20 cellular contexts compared by ENCODE assay signal in the genomic region with DNA sequence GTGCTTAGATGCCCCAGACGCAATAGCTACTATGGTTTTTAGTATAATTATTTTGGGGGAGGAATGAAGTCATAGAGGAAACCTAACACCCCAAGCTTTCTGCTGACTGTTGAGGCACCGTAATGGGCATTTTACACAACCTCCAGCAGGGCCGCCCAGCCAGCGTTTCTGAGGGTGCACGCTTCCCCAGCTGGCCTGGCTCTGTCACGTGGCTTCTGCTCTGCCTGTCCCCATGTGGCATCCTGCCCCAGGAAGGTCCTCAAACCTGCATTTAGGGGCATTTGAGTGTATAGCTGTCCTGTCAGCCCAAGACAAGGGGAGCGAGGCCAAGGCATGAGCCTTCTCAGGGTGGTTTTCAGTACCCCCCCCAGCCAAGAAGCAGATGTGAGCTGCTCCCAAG. TPM values are rescaled to one million over a fixed set of nuclear protein-coding genes. Genes with fewer than 3 reads are reported as not detected.
DNase-seq lines count a peak whose midpoint lies in the region; ATAC-seq, FAIRE-seq and TF ChIP-seq lines count a peak whose summit lies in the region.
"Had no signal": no experiment of that assay in that cellular context is flagged by ENCODE, and none has a peak within 500 bp of the region (broad histone marks: within the 10 kb centered on the region; RNA-seq: fewer than 3 reads in every experiment).

No MANE protein-coding gene starts in this region.

- BruUV-seq in IMR-90 (replicated peaks; lab: Mats Ljungman, UMichigan), result no TSS peak

- FAIRE-seq in H1 (lab: Jason Lieb, UNC), result no peak
- FAIRE-seq: A549, GM12878, GM19239 had no signal

- H3K4me2 ChIP-seq in IMR-90 (ENCODE audit: low read depth, low read length), result no peak overlapping the region
- H3K4me2 ChIP-seq in H1 (ENCODE audit: insufficient read depth in 1 of 2, low read depth in 2 of 2, low read length in 2 of 2), result no peak overlapping the region
- H3K4me2 ChIP-seq in neuronal stem cell (ENCODE audit: insufficient read depth, low read length, poor library complexity, severe bottlenecking), result no peak overlapping the region
- H3K4me2 ChIP-seq: A549, BLaER1 had no signal

- TF ChIP-seq RAD21 in IMR-90 (IDR thresholded peaks at IDR 0.05; ENCODE audit: low read length) (no peak), H1 (IDR thresholded peaks at IDR 0.05 in 1 of 2, conservative IDR thresholded peaks at IDR 0.05 in 1 of 2; ENCODE audit: low read depth in 2 of 2, low read length in 2 of 2) (no peak)

- in situ Hi-C loops in IMR-90 (cut with MboI; ENCODE audit: low sequenced_read_pairs), result loop anchor here (10.0 to 25.0 kb wide), 3 partner anchors 349 to 769 kb away; partner anchors contain the start of genes DTL and INTS7

- H2BK120ac ChIP-seq in IMR-90 (ENCODE audit: low read depth, low read length), result no peak overlapping the region
- no peak overlapping the region for H2BK120ac ChIP-seq in H1 (replicated peaks; ENCODE audit: low read depth, low read length)
- H2BK120ac ChIP-seq in neuronal stem cell (ENCODE audit: low read depth, low read length), result no peak overlapping the region

- CTCF ChIA-PET in IMR-90 (lab: Yijun Ruan, JAX) (interaction anchor here (1.0 kb wide), 1 partner anchor 13 kb away, joined by 3 read pairs; no protein-coding TSS in a partner anchor), H1 (lab: Charles Lee; ENCODE audit: partially characterized antibody) (interaction anchor here (0.7 to 3.3 kb wide), 8 partner anchors 8 to 773 kb away, joined by 3 to 30 read pairs (median 3); partner anchors contain the start of genes INTS7 and NEK2)

- H3K36me3 ChIP-seq in IMR-90 (ENCODE audit: control insufficient read depth, insufficient read depth, low read length) (no peaks in the 10 kb centered on the region), H1 (ENCODE audit: control insufficient read depth in 2 of 4, insufficient read depth in 4 of 4, low read length in 3 of 4) (no peaks in the 10 kb centered on the region), neuronal stem cell (replicated peaks in 1 of 2; ENCODE audit: control insufficient read depth in 2 of 2, insufficient read depth in 2 of 2, low read length in 2 of 2) (no peaks in the 10 kb centered on the region)
- H3K36me3 ChIP-seq: BLaER1, HAP-1 had no signal

- no peak overlapping the region for H3K4ac ChIP-seq in IMR-90 (ENCODE audit: low read depth, low read length)
- no peak overlapping the region for H3K4ac ChIP-seq in H1 (replicated peaks; ENCODE audit: insufficient read length, low read depth, low read length)
- no peak overlapping the region for H3K4ac ChIP-seq in neuronal stem cell (ENCODE audit: low read length)

- H3K14ac ChIP-seq in IMR-90 (replicated peaks; ENCODE audit: low read depth, low read length) (no peak overlapping the region), H1 (ENCODE audit: insufficient read length) (no peak overlapping the region), neuronal stem cell (ENCODE audit: low read length) (no peak overlapping the region)

- H3K79me1 ChIP-seq in IMR-90 (ENCODE audit: low read depth in 1 of 2, low read length in 2 of 2), result no peaks in the 10 kb centered on the region
- no peaks in the 10 kb centered on the region for H3K79me1 ChIP-seq in H1 (ENCODE audit: low read depth, low read length)
- H3K79me1 ChIP-seq in neuronal stem cell (ENCODE audit: low read depth, low read length), result no peaks in the 10 kb centered on the region

- H2BK15ac ChIP-seq in IMR-90 (ENCODE audit: low read depth, low read length) (no peak overlapping the region), H1 (ENCODE audit: low read length) (no peak overlapping the region), neuronal stem cell (ENCODE audit: low read length) (no peak overlapping the region)

- H3K4me3 ChIP-seq in IMR-90 (ENCODE audit: insufficient read depth, low read depth, low read length) (no peak overlapping the region), H1 (ENCODE audit: extremely low read depth in 1 of 4, insufficient read depth in 2 of 4, low read depth in 3 of 4, low read length in 4 of 4) (no peak overlapping the region), neuronal stem cell (ENCODE audit: low read length in 2 of 2) (no peak overlapping the region), coronary artery (no peak overlapping the region), dorsolateral prefrontal cortex (no peak overlapping the region)
- H3K4me3 ChIP-seq: A549, BLaER1, GM12878, HAP-1 had no signal

- H3K9ac ChIP-seq in IMR-90 (ENCODE audit: low read depth, low read length) (no peak overlapping the region), H1 (replicated peaks in 1 of 4; ENCODE audit: extremely low read depth in 1 of 4, low read depth in 3 of 4, low read length in 3 of 4) (no peak overlapping the region), neuronal stem cell (ENCODE audit: low read depth, low read length, poor library complexity) (peak overlapping the region; percentile 7)
- H3K9ac ChIP-seq: BLaER1 had no signal

- H4K5ac ChIP-seq in IMR-90 (ENCODE audit: low read depth, low read length) (no peak overlapping the region), H1 (ENCODE audit: insufficient read length, low read depth, low read length) (no peak overlapping the region)

- dilution Hi-C loops in IMR-90 (cut with HindIII; ENCODE audit: low sequenced_read_pairs, unreplicated experiment), result no loop called here

- H2BK20ac ChIP-seq in IMR-90 (ENCODE audit: low read depth, low read length) (no peak overlapping the region), H1 (ENCODE audit: low read length) (no peak overlapping the region)

- H3K4me1 ChIP-seq in IMR-90 (ENCODE audit: control insufficient read depth, insufficient read depth, low read length) (no peaks in the 10 kb centered on the region), H1 (replicated peaks in 1 of 4; ENCODE audit: control insufficient read depth in 3 of 4, insufficient read depth in 4 of 4, low read length in 3 of 4) (no peaks in the 10 kb centered on the region), neuronal stem cell (ENCODE audit: control insufficient read depth in 2 of 2, insufficient read depth in 1 of 2, low read depth in 1 of 2, low read length in 2 of 2) (peaks cover 0 to 2% of the 10 kb centered on the region in 2 donors)

- no CpG with 5 or more reads among the region's 7 CpGs for WGBS in IMR-90 (ENCODE audit: extremely low coverage in 2 of 2, insufficient read length in 1 of 2), 2 experiments
- WGBS in H1 (ENCODE audit: extremely low coverage in 1 of 2, insufficient coverage in 1 of 2, insufficient read length in 1 of 2, insufficient replicate concordance in 2 of 2, low coverage in 1 of 2, low lambda C conversion rate in 2 of 2, missing lambda C conversion rate in 1 of 2), 2 experiments, result 92% methylated on average over 7 of the region's 7 CpGs; no CpG with 5 or more reads in 1 of the 2 experiments
- WGBS in neuronal stem cell (ENCODE audit: extremely low coverage in 2 of 2, insufficient read length in 2 of 2, insufficient replicate concordance in 1 of 2), 2 donors, result no CpG with 5 or more reads among the region's 7 CpGs

- H3K27ac ChIP-seq in IMR-90 (ENCODE audit: insufficient read depth, low read length) (no peak overlapping the region), H1 (ENCODE audit: low read depth, low read length) (no peak overlapping the region), neuronal stem cell (replicated peaks; ENCODE audit: low read length) (no peak overlapping the region), coronary artery (no peak overlapping the region), dorsolateral prefrontal cortex (no peak overlapping the region)
- H3K27ac ChIP-seq: 22Rv1, A549, BLaER1 had no signal

- ATAC-seq in IMR-90 (ENCODE audit: low read depth), result no peak
- ATAC-seq: A549; CD8-positive, alpha-beta T cell; GM12878 had no signal

- H4K91ac ChIP-seq in IMR-90 (ENCODE audit: insufficient read depth, low read depth, low read length) (no peak overlapping the region), H1 (replicated peaks; ENCODE audit: insufficient read length, low read length) (no peak overlapping the region), neuronal stem cell (ENCODE audit: low read depth, low read length, poor library complexity) (no peak overlapping the region)

- POLR2A ChIA-PET in IMR-90 (lab: Charles Lee; ENCODE audit: unreplicated experiment) (no interaction called here), H1 (lab: Charles Lee; ENCODE audit: partially characterized antibody) (no interaction called here)

- H3K23me2 ChIP-seq in H1 (ENCODE audit: low read depth, low read length), result no peaks in the 10 kb centered on the region

- no peak overlapping the region for H3K56ac ChIP-seq in IMR-90 (ENCODE audit: extremely low read depth, insufficient read depth, low read length)
- no peak overlapping the region for H3K56ac ChIP-seq in H1 (replicated peaks; ENCODE audit: insufficient read length, low read depth, low read length)

- H3K9me3 ChIP-seq in IMR-90 (ENCODE audit: control insufficient read depth, insufficient read depth, low read length), result no peaks in the 10 kb centered on the region
- H3K9me3 ChIP-seq in H1 (ENCODE audit: insufficient read depth in 2 of 2, low read depth in 1 of 2, low read length in 1 of 2), result no peaks in the 10 kb centered on the region
- no peaks in the 10 kb centered on the region for H3K9me3 ChIP-seq in neuronal stem cell (replicated peaks in 1 of 2; ENCODE audit: control insufficient read depth in 2 of 2, insufficient read depth in 1 of 2, low read depth in 1 of 2, low read length in 2 of 2)
- H3K9me3 ChIP-seq: A549, BLaER1, HAP-1 had no signal

- peaks cover 8% of the 10 kb centered on the region for H3K27me3 ChIP-seq in IMR-90 (ENCODE audit: control insufficient read depth, insufficient read depth, low read length)
- no peaks in the 10 kb centered on the region; a peak in 1 of 7 replicates for H3K27me3 ChIP-seq in H1 (replicated peaks in 1 of 4; ENCODE audit: control insufficient read depth in 3 of 4, extremely low read depth in 1 of 4, insufficient read depth in 3 of 4, low read length in 3 of 4)
- peaks cover 0 to 3% (median 0%) of the 10 kb centered on the region in 3 experiments for H3K27me3 ChIP-seq in neuronal stem cell (ENCODE audit: control insufficient read depth in 3 of 3, insufficient read depth in 3 of 3, low read depth in 1 of 3, low read length in 3 of 3)
- H3K27me3 ChIP-seq in dorsolateral prefrontal cortex, result peaks cover 0 to 2% (median 0%) of the 10 kb centered on the region in 45 donors
- H3K27me3 ChIP-seq: BLaER1 had no signal

- H2BK5ac ChIP-seq in IMR-90 (ENCODE audit: low read depth, low read length, poor library complexity, severe bottlenecking) (no peak overlapping the region), H1 (ENCODE audit: low read depth, low read length) (no peak overlapping the region), neuronal stem cell (ENCODE audit: low read length) (no peak overlapping the region)

- no peak overlapping the region for H3K18ac ChIP-seq in IMR-90 (ENCODE audit: low read depth, low read length)
- no peak overlapping the region for H3K18ac ChIP-seq in H1 (ENCODE audit: extremely low read depth, low read length)
- H3K18ac ChIP-seq in neuronal stem cell (ENCODE audit: low read length), result no peak overlapping the region

- H2BK12ac ChIP-seq in H1 (ENCODE audit: low read depth, low read length) (no peak overlapping the region), neuronal stem cell (ENCODE audit: low read length) (no peak overlapping the region)

- intact Hi-C loops in IMR-90 (cut with micrococcal nuclease) (no loop called here), dorsolateral prefrontal cortex (cut with DNase I) (loop anchor here (10.0 kb wide), 3 partner anchors 259 to 769 kb away; partner anchors contain the start of gene PPP2R5A (in 1 of the 2))

- H2AFZ ChIP-seq in IMR-90 (replicated peaks; ENCODE audit: low read length, poor library complexity) (peak overlapping the region; percentile 32), H1 (ENCODE audit: low read length) (no peak overlapping the region), neuronal stem cell (ENCODE audit: low read length) (no peak overlapping the region)

- DNase-seq in NCI-H2107 treated with DMSO at 0.1 percent for 48 hours (lab: John Stamatoyannopoulos, UW; ENCODE audit: unreplicated experiment) (peak; percentile 37), NCI-H2107 (lab: John Stamatoyannopoulos, UW) (no peak), IMR-90 (no peak), H1 (ENCODE audit: low read depth in 1 of 2, low spot score in 2 of 2) (no peak), neuronal stem cell (ENCODE audit: low spot score) (no peak), coronary artery (ENCODE audit: low spot score) (no peak), dorsolateral prefrontal cortex (no peak), NCI-H2029 treated with DMSO at 0.1 percent for 48 hours (lab: John Stamatoyannopoulos, UW) (no peak)
- DNase-seq: Calu3; CD8-positive, alpha-beta T cell; DMS53; DND-41; EL had no signal

- peak overlapping the region; percentile 42 for H2AK9ac ChIP-seq in IMR-90 (replicated peaks; ENCODE audit: low read depth, low read length, poor library complexity)

- H2AK5ac ChIP-seq in IMR-90 (ENCODE audit: low read depth, low read length), result no peak overlapping the region
- H2AK5ac ChIP-seq in H1 (ENCODE audit: low read depth, low read length), result no peak overlapping the region
- no peak overlapping the region for H2AK5ac ChIP-seq in neuronal stem cell (ENCODE audit: low read depth, low read length)

- no peaks in the 10 kb centered on the region for H4K20me1 ChIP-seq in IMR-90 (ENCODE audit: insufficient read depth, low read length)
- H4K20me1 ChIP-seq in H1 (replicated peaks in 1 of 2; ENCODE audit: control insufficient read depth in 1 of 2, insufficient read depth in 2 of 2, low read length in 2 of 2), result no peaks in the 10 kb centered on the region
- H4K20me1 ChIP-seq: BLaER1 had no signal

- TF ChIP-seq CTCF in IMR-90 (conservative IDR thresholded peaks at IDR 0.05; ENCODE audit: low read depth, low read length), result no peak
- no peak for TF ChIP-seq CTCF in H1 (IDR thresholded peaks at IDR 0.05; ENCODE audit: control extremely low read depth in 1 of 3, insufficient read depth in 1 of 3, low read depth in 1 of 3, low read length in 3 of 3)
- no peak for TF ChIP-seq CTCF in coronary artery (IDR thresholded peaks at IDR 0.05)
- TF ChIP-seq CTCF in dorsolateral prefrontal cortex (IDR thresholded peaks at IDR 0.05 in 54 of 56, conservative IDR thresholded peaks at IDR 0.05 in 2 of 56; ENCODE audit: low read depth in 1 of 56, partially characterized antibody in 56 of 56), result no peak

- no peaks in the 10 kb centered on the region for H3K9me1 ChIP-seq in IMR-90 (ENCODE audit: insufficient read depth, low read length)

- no peak overlapping the region for H4K8ac ChIP-seq in IMR-90 (ENCODE audit: low read depth in 2 of 2, low read length in 2 of 2)
- peak overlapping the region; percentile 51; the same call in 1 of the 2 replicates for H4K8ac ChIP-seq in H1 (ENCODE audit: extremely low read depth, insufficient read depth, low read length)
- H4K8ac ChIP-seq in neuronal stem cell (ENCODE audit: low read depth, low read length), result no peak overlapping the region

- H3K79me2 ChIP-seq in H1 (ENCODE audit: control insufficient read depth in 1 of 2, insufficient read depth in 2 of 2, low read length in 2 of 2), result no peaks in the 10 kb centered on the region

- no peak for TF ChIP-seq EP300 in H1 (IDR thresholded peaks at IDR 0.05; ENCODE audit: borderline replicate concordance in 1 of 2, low read depth in 2 of 2, low read length in 2 of 2)

- H3K23ac ChIP-seq in IMR-90 (ENCODE audit: low read depth, low read length) (no peak overlapping the region), H1 (ENCODE audit: insufficient read length) (no peak overlapping the region), neuronal stem cell (ENCODE audit: low read depth, low read length, poor library complexity) (no peak overlapping the region)

- TF ChIP-seq POLR2A in IMR-90 (IDR thresholded peaks at IDR 0.05; ENCODE audit: low read depth, low read length), result no peak
- TF ChIP-seq POLR2A in H1 (IDR thresholded peaks at IDR 0.05; ENCODE audit: control extremely low read depth in 1 of 2, low read depth in 2 of 2, low read length in 2 of 2), result no peak

RNA-seq across cellular contexts. Expression of gene NEK2, which starts 10.4 kb away (rescaled TPM):
- total RNA-seq in IMR-90 (2012; rRNA removed), result 26.0 and 35.0 TPM in 2 replicates
- 8.8 and 9.9 TPM in 2 replicates for polyA plus RNA-seq in IMR-90 (2012; rRNA removed)
- 2.7 and 6.4 TPM in 2 replicates for polyA plus RNA-seq in IMR-90 (2012; cell fraction: cytosol; rRNA removed)
- polyA plus RNA-seq in IMR-90 (2012; cell fraction: nucleus; rRNA removed; ENCODE audit: low replicate concordance), result 0.98 and 2.7 TPM in 2 replicates
- total RNA-seq in H1 (2021; fragmentation: NEBNext Ultra II Directional; extraction: Animal tissue kit (Norgen Biotek cat#: 25700)), result 19.7 and 22.9 TPM in 2 replicates
- 6.9 and 8.4 TPM in 2 replicates for polyA plus RNA-seq in H1 (2011; rRNA removed)
- 15.0 TPM for polyA plus RNA-seq in H1 (2011; cell fraction: cytosol; rRNA removed)
- polyA plus RNA-seq in H1 (2011; cell fraction: nucleus; rRNA removed), result 5.8 TPM
- 17.6 to 25.2 TPM (median 19.4 TPM) in 4 replicates for polyA plus RNA-seq in H1 (2012, experiment 1 of 2)
- 1.6 TPM for polyA plus RNA-seq in H1 (2012, experiment 2 of 2)
- polyA plus RNA-seq in H1 (2013, experiment 1 of 2), result 11.2 TPM
- polyA plus RNA-seq in H1 (2013, experiment 2 of 2), result 11.3 TPM
- 15.9 and 16.6 TPM in 2 replicates for polyA minus RNA-seq in H1 (2011; rRNA and poly(A)+ RNA removed)
- 15.5 TPM for polyA minus RNA-seq in H1 (2011; cell fraction: cytosol; rRNA and poly(A)+ RNA removed)
- 11.2 TPM for polyA minus RNA-seq in H1 (2011; cell fraction: nucleus; rRNA and poly(A)+ RNA removed)
- 35.5 TPM for polyA plus RNA-seq in neuronal stem cell (2013, experiment 1 of 2)
- polyA plus RNA-seq in neuronal stem cell (2013, experiment 2 of 2), result 36.7 TPM
- 1 to 10 TPM in 36 of 120 experiments, under 1 TPM in 60, not detected in 24; 0.21 to 3.0 (median 0.82) TPM for total RNA-seq in dorsolateral prefrontal cortex
- polyA plus RNA-seq: CD14-positive monocyte had no signal
